13 cellular contexts compared by ENCODE assay signal in genomic region chr9:134760750-134761420, GRCh38.
"Had no signal": no experiment of that assay in that cellular context is flagged by ENCODE, and none has a peak within 500 bp of the region (broad histone marks: within the 10 kb centered on the region; RNA-seq: fewer than 3 reads in every experiment).

No MANE protein-coding gene starts in this region.

- H3K4me3 ChIP-seq: cardiac muscle cell, upper lobe of right lung had no signal

- H3K4me1 Mint-ChIP-seq: activated CD4-positive, alpha-beta T cell treated with anti-CD3 and anti-CD28 coated beads, Interleukin-2, amount 10 ng/mL, durations not matched to agents 7 days and 5 days; activated naive CD4-positive, alpha-beta T cell treated with anti-CD3 and anti-CD28 coated beads, Interleukin-2, amount 10 ng/mL, durations not matched to agents 7 days and 5 days had no signal

- H3K27me3 ChIP-seq: cardiac muscle cell, upper lobe of right lung had no signal

- H3K4me1 ChIP-seq: upper lobe of right lung had no signal

- H3K27ac Mint-ChIP-seq: activated CD4-positive, alpha-beta T cell treated with anti-CD3 and anti-CD28 coated beads, Interleukin-2, amount 10 ng/mL, durations not matched to agents 7 days and 5 days; activated naive CD4-positive, alpha-beta T cell treated with anti-CD3 and anti-CD28 coated beads, Interleukin-2, amount 10 ng/mL, durations not matched to agents 7 days and 5 days; natural killer cell had no signal

- H3K9me3 ChIP-seq: upper lobe of right lung had no signal

- ATAC-seq: activated T-cell treated with anti-CD3 and anti-CD28 coated beads, Interleukin-2, amount 50 U/mL, for 4 hours; effector memory CD8-positive, alpha-beta T cell; stimulated activated naive CD8-positive, alpha-beta T cell treated with anti-CD3 and anti-CD28 coated beads, Interleukin-15, Interleukin-2, amounts not matched to agents 100 U/mL and 50 U/mL, for 24 hours; upper lobe of right lung had no signal

- H3K36me3 Mint-ChIP-seq: activated naive CD4-positive, alpha-beta T cell treated with anti-CD3 and anti-CD28 coated beads, Interleukin-2, amount 10 ng/mL, durations not matched to agents 7 days and 5 days; natural killer cell had no signal

- H3K27me3 Mint-ChIP-seq: activated CD4-positive, alpha-beta T cell treated with anti-CD3 and anti-CD28 coated beads, Interleukin-2, amount 10 ng/mL, durations not matched to agents 7 days and 5 days; activated naive CD4-positive, alpha-beta T cell treated with anti-CD3 and anti-CD28 coated beads, Interleukin-2, amount 10 ng/mL, durations not matched to agents 7 days and 5 days had no signal

- H3K36me3 ChIP-seq: cardiac muscle cell, upper lobe of right lung had no signal

- H3K27ac ChIP-seq: cardiac muscle cell, upper lobe of right lung had no signal

- H3K4me3 Mint-ChIP-seq: activated CD4-positive, alpha-beta T cell treated with anti-CD3 and anti-CD28 coated beads, Interleukin-2, amount 10 ng/mL, durations not matched to agents 7 days and 5 days; activated naive CD4-positive, alpha-beta T cell treated with anti-CD3 and anti-CD28 coated beads, Interleukin-2, amount 10 ng/mL, durations not matched to agents 7 days and 5 days; activated T-cell treated with anti-CD3 and anti-CD28 coated beads, Interleukin-2, amount 50 U/mL, for 4 hours; effector memory CD8-positive, alpha-beta T cell; natural killer cell had no signal

- DNase-seq: activated CD4-positive, alpha-beta T cell treated with anti-CD3 and anti-CD28 coated beads, Interleukin-2, amount 10 ng/mL, durations not matched to agents 7 days and 5 days; activated CD8-positive, alpha-beta memory T cell treated with anti-CD3 and anti-CD28 coated beads, Interleukin-2, amount 50 U/mL, for 4 hours; activated effector memory CD4-positive, alpha-beta T cell treated with Interleukin-2 at 50 U/mL for 16 hours; activated naive CD4-positive, alpha-beta T cell treated with anti-CD3 and anti-CD28 coated beads, Interleukin-2, amount 10 ng/mL, durations not matched to agents 7 days and 5 days; activated T-cell treated with anti-CD3 and anti-CD28 coated beads, Interleukin-2, amount 50 U/mL, for 4 hours; effector memory CD8-positive, alpha-beta T cell; mesendoderm; natural killer cell; posterior cingulate gyrus; stimulated activated naive CD8-positive, alpha-beta T cell treated with anti-CD3 and anti-CD28 coated beads, Interleukin-15, Interleukin-2, amounts not matched to agents 100 U/mL and 50 U/mL, for 24 hours; T1000; upper lobe of right lung had no signal

- H3K9me3 Mint-ChIP-seq: activated T-cell treated with anti-CD3 and anti-CD28 coated beads, Interleukin-2, amount 50 U/mL, for 4 hours had no signal
